In genomic region chr16:81795193-81795592, GRCh38 we compare ENCODE assay signal across 23 cellular contexts. TPM values are rescaled to one million over a fixed set of nuclear protein-coding genes. Genes with fewer than 3 reads are reported as not detected.
DNase-seq lines count a peak whose midpoint lies in the region; ATAC-seq, FAIRE-seq and TF ChIP-seq lines count a peak whose summit lies in the region.
"Had no signal": no experiment of that assay in that cellular context is flagged by ENCODE, and none has a peak within 500 bp of the region (broad histone marks: within the 10 kb centered on the region; RNA-seq: fewer than 3 reads in every experiment).

No MANE protein-coding gene starts in this region.

- DNase-seq in activated CD8-positive, alpha-beta memory T cell treated with anti-CD3 and anti-CD28 coated beads, Interleukin-2, amount 10 ng/mL, durations not matched to agents 7 days and 5 days = no peak
- no peak for DNase-seq in activated CD8-positive, alpha-beta memory T cell treated with anti-CD3 and anti-CD28 coated beads, Interleukin-2, amount 50 U/mL, for 4 hours
- no peak for DNase-seq in H1 (ENCODE audit: low read depth in 1 of 2, low spot score in 2 of 2)
- no peak for DNase-seq in Caco-2
- no peak for DNase-seq in hypothalamus (lab: John Stamatoyannopoulos, UW)
- no peak for DNase-seq in A172 (ENCODE audit: low spot score)
- DNase-seq: DMS79; H7; HFFc6; NCI-H1105 treated with DMSO at 0.1 percent for 48 hours; NCI-H2081; NCI-H2171; NCI-H345; NCI-H524; NCI-H774; NK-92 treated with Interleukin-12 subunit alpha and Interleukin-12 subunit beta, amount 100 ng/mL, for 24 hours; Peyer's patch had no signal

- H3K9me3 Mint-ChIP-seq in activated CD8-positive, alpha-beta memory T cell treated with anti-CD3 and anti-CD28 coated beads, Interleukin-2, amount 10 ng/mL, durations not matched to agents 7 days and 5 days (ENCODE audit: low read depth) = no peaks in the 10 kb centered on the region
- no peaks in the 10 kb centered on the region for H3K9me3 Mint-ChIP-seq in stimulated activated memory B cell treated with anti-CD40 and anti-IgM and Interleukin-4, amounts not matched to agents 10 μg/mL and 1 μg/mL and 100 μg/mL, for 72 hours
- H3K9me3 Mint-ChIP-seq in Caco-2 (ENCODE audit: unreplicated experiment) = no peaks in the 10 kb centered on the region
- H3K9me3 Mint-ChIP-seq: HFFc6 had no signal

- TF ChIP-seq CTCF in OCI-LY1 (IDR thresholded peaks at IDR 0.05; ENCODE audit: low read length) (no peak), H1 (IDR thresholded peaks at IDR 0.05; ENCODE audit: control extremely low read depth in 1 of 3, insufficient read depth in 1 of 3, low read depth in 1 of 3, low read length in 3 of 3) (no peak), Caco-2 (IDR thresholded peaks at IDR 0.05; ENCODE audit: insufficient read depth in 1 of 2, low read depth in 1 of 2, low read length in 1 of 2, severe bottlenecking in 1 of 2, unreplicated experiment in 1 of 2) (no peak)

- no peak for TF ChIP-seq RAD21 in H1 (IDR thresholded peaks at IDR 0.05 in 1 of 2, conservative IDR thresholded peaks at IDR 0.05 in 1 of 2; ENCODE audit: low read depth in 2 of 2, low read length in 2 of 2)

- H3K9ac ChIP-seq in OCI-LY1 (ENCODE audit: low read length) = peak overlapping the region; percentile 61; the same call in 1 of the 2 replicates
- no peak overlapping the region for H3K9ac ChIP-seq in H1 (replicated peaks in 1 of 4; ENCODE audit: extremely low read depth in 1 of 4, low read depth in 3 of 4, low read length in 3 of 4)

- H3K4ac ChIP-seq in H1 (replicated peaks; ENCODE audit: insufficient read length, low read depth, low read length) = no peak overlapping the region

- no peaks in the 10 kb centered on the region for H3K9me2 ChIP-seq in OCI-LY1 (ENCODE audit: low read depth, low read length)

- no peak for TF ChIP-seq EP300 in H1 (IDR thresholded peaks at IDR 0.05; ENCODE audit: borderline replicate concordance in 1 of 2, low read depth in 2 of 2, low read length in 2 of 2)

- BruUV-seq in Caco-2 (replicated peaks; lab: Mats Ljungman, UMichigan) = no TSS peak

- H3K27me3 ChIP-seq in OCI-LY1 (ENCODE audit: insufficient read depth, low read length) = no peaks in the 10 kb centered on the region
- no peaks in the 10 kb centered on the region for H3K27me3 ChIP-seq in H1 (replicated peaks in 1 of 4; ENCODE audit: control insufficient read depth in 3 of 4, extremely low read depth in 1 of 4, insufficient read depth in 3 of 4, low read length in 3 of 4)
- H3K27me3 ChIP-seq in Caco-2 (replicated peaks; ENCODE audit: control insufficient read depth, insufficient read depth, low read length) = no peaks in the 10 kb centered on the region
- H3K27me3 ChIP-seq: Peyer's patch had no signal

- no peak overlapping the region for H2AK5ac ChIP-seq in H1 (ENCODE audit: low read depth, low read length)

- no peaks in the 10 kb centered on the region for H3K23me2 ChIP-seq in H1 (ENCODE audit: low read depth, low read length)

- CTCF ChIA-PET in activated CD8-positive, alpha-beta memory T cell treated with anti-CD3 and anti-CD28 coated beads, Interleukin-2, amount 10 ng/mL, durations not matched to agents 7 days and 5 days (lab: Charles Lee) = interaction anchor here (1.4 to 1.7 kb wide), 2 partner anchors 22 to 78 kb away, joined by 4 read pairs; no protein-coding TSS in a partner anchor
- CTCF ChIA-PET in H1 (lab: Charles Lee; ENCODE audit: partially characterized antibody) (interaction anchor here (1.1 kb wide), 1 partner anchor 61 kb away, joined by 3 read pairs; no protein-coding TSS in a partner anchor), Caco-2 (lab: Charles Lee) (no interaction called here)

- H4K91ac ChIP-seq in H1 (replicated peaks; ENCODE audit: insufficient read length, low read length) = no peak overlapping the region

- H3K9me3 ChIP-seq in OCI-LY1 (ENCODE audit: low read length) (no peaks in the 10 kb centered on the region), H1 (ENCODE audit: insufficient read depth in 2 of 2, low read depth in 1 of 2, low read length in 1 of 2) (no peaks in the 10 kb centered on the region), Caco-2 (no peaks in the 10 kb centered on the region)
- H3K9me3 ChIP-seq: Peyer's patch had no signal

- H2AFZ ChIP-seq in OCI-LY1 (ENCODE audit: low read length) = no peak overlapping the region
- no peak overlapping the region for H2AFZ ChIP-seq in H1 (ENCODE audit: low read length)

- H4K5ac ChIP-seq in H1 (ENCODE audit: insufficient read length, low read depth, low read length) = no peak overlapping the region

- H3K23ac ChIP-seq in H1 (ENCODE audit: insufficient read length) = no peak overlapping the region

- no peak overlapping the region for H2BK20ac ChIP-seq in H1 (ENCODE audit: low read length)

- no peak overlapping the region for H3K14ac ChIP-seq in H1 (ENCODE audit: insufficient read length)

- H2BK15ac ChIP-seq in H1 (ENCODE audit: low read length) = no peak overlapping the region

- H2BK5ac ChIP-seq in H1 (ENCODE audit: low read depth, low read length) = no peak overlapping the region

- no peak for FAIRE-seq in H1 (lab: Jason Lieb, UNC)
- FAIRE-seq: GM18507, HTR-8/SVneo had no signal

- no peak overlapping the region for H4K8ac ChIP-seq in H1 (ENCODE audit: extremely low read depth, insufficient read depth, low read length)

- peaks cover 30% of the 10 kb centered on the region; the same call in 1 of the 2 replicates for H3F3A ChIP-seq in OCI-LY1 (ENCODE audit: insufficient read depth, low read length)

- H3K4me1 Mint-ChIP-seq in activated CD8-positive, alpha-beta memory T cell treated with anti-CD3 and anti-CD28 coated beads, Interleukin-2, amount 10 ng/mL, durations not matched to agents 7 days and 5 days = peaks cover 48% of the 10 kb centered on the region
- peaks cover 92% of the 10 kb centered on the region for H3K4me1 Mint-ChIP-seq in stimulated activated memory B cell treated with anti-CD40 and anti-IgM and Interleukin-4, amounts not matched to agents 10 μg/mL and 1 μg/mL and 100 μg/mL, for 72 hours
- no peaks in the 10 kb centered on the region for H3K4me1 Mint-ChIP-seq in Caco-2 (ENCODE audit: low read depth, unreplicated experiment)

- peak overlapping the region; percentile 30 for H3K27ac Mint-ChIP-seq in activated CD8-positive, alpha-beta memory T cell treated with anti-CD3 and anti-CD28 coated beads, Interleukin-2, amount 10 ng/mL, durations not matched to agents 7 days and 5 days
- H3K27ac Mint-ChIP-seq in stimulated activated memory B cell treated with anti-CD40 and anti-IgM and Interleukin-4, amounts not matched to agents 10 μg/mL and 1 μg/mL and 100 μg/mL, for 72 hours = peak overlapping the region; percentile 91
- no peak overlapping the region for H3K27ac Mint-ChIP-seq in Caco-2 (ENCODE audit: unreplicated experiment)
- H3K27ac Mint-ChIP-seq: HFFc6 had no signal

- TF ChIP-seq POLR2A in H1 (IDR thresholded peaks at IDR 0.05; ENCODE audit: control extremely low read depth in 1 of 2, low read depth in 2 of 2, low read length in 2 of 2) = no peak

- H3K4me1 ChIP-seq in OCI-LY1 (ENCODE audit: insufficient read depth, low read length, severe bottlenecking) (peaks cover 91% of the 10 kb centered on the region), H1 (replicated peaks in 1 of 4; ENCODE audit: control insufficient read depth in 3 of 4, insufficient read depth in 4 of 4, low read length in 3 of 4) (peaks cover 0 to 5% (median 2%) of the 10 kb centered on the region in 4 experiments; a peak in 2 of 7 replicates), Caco-2 (no peaks in the 10 kb centered on the region)

- H3K27ac ChIP-seq in OCI-LY1 (ENCODE audit: low read depth, low read length, poor library complexity, severe bottlenecking) = peak overlapping the region; percentile 99
- no peak overlapping the region for H3K27ac ChIP-seq in H1 (ENCODE audit: low read depth, low read length)
- H3K27ac ChIP-seq: 22Rv1 had no signal

- POLR2A ChIA-PET in H1 (lab: Charles Lee; ENCODE audit: partially characterized antibody) (no interaction called here), Caco-2 (lab: Charles Lee) (no interaction called here)

- H3K79me1 ChIP-seq in H1 (ENCODE audit: low read depth, low read length) = no peaks in the 10 kb centered on the region

- peaks cover 100% of the 10 kb centered on the region for H3K79me2 ChIP-seq in OCI-LY1 (ENCODE audit: insufficient read depth, low read length)
- H3K79me2 ChIP-seq in H1 (ENCODE audit: control insufficient read depth in 1 of 2, insufficient read depth in 2 of 2, low read length in 2 of 2) = no peaks in the 10 kb centered on the region

- no peak overlapping the region for H3K56ac ChIP-seq in H1 (replicated peaks; ENCODE audit: insufficient read length, low read depth, low read length)

- H3K4me2 ChIP-seq in OCI-LY1 (ENCODE audit: low read length) (peak overlapping the region; percentile 73), H1 (ENCODE audit: insufficient read depth in 1 of 2, low read depth in 2 of 2, low read length in 2 of 2) (no peak overlapping the region)

- 100% methylated on average over 3 of the region's 3 CpGs; no CpG with 5 or more reads in 1 of the 2 experiments for WGBS in H1 (ENCODE audit: extremely low coverage in 1 of 2, insufficient coverage in 1 of 2, insufficient read length in 1 of 2, insufficient replicate concordance in 2 of 2, low coverage in 1 of 2, low lambda C conversion rate in 2 of 2, missing lambda C conversion rate in 1 of 2), 2 experiments

- H3K27me3 Mint-ChIP-seq in activated CD8-positive, alpha-beta memory T cell treated with anti-CD3 and anti-CD28 coated beads, Interleukin-2, amount 10 ng/mL, durations not matched to agents 7 days and 5 days = no peaks in the 10 kb centered on the region
- H3K27me3 Mint-ChIP-seq in stimulated activated memory B cell treated with anti-CD40 and anti-IgM and Interleukin-4, amounts not matched to agents 10 μg/mL and 1 μg/mL and 100 μg/mL, for 72 hours = no peaks in the 10 kb centered on the region
- H3K27me3 Mint-ChIP-seq in Caco-2 (ENCODE audit: insufficient read depth, unreplicated experiment) = no peaks in the 10 kb centered on the region

- intact Hi-C loops in Caco-2 (cut with micrococcal nuclease; ENCODE audit: unreplicated experiment) = loop anchor here (5.0 kb wide), 1 partner anchor 77 kb away; no protein-coding TSS in a partner anchor

- H2BK12ac ChIP-seq in H1 (ENCODE audit: low read depth, low read length) = no peak overlapping the region

- no peak overlapping the region for H2BK120ac ChIP-seq in H1 (replicated peaks; ENCODE audit: low read depth, low read length)

- ATAC-seq in activated CD8-positive, alpha-beta memory T cell treated with anti-CD3 and anti-CD28 coated beads, Interleukin-2, amount 10 ng/mL, durations not matched to agents 7 days and 5 days = no peak
- ATAC-seq in stimulated activated memory B cell treated with anti-CD40 and anti-IgM and Interleukin-4, amounts not matched to agents 10 μg/mL and 1 μg/mL and 100 μg/mL, for 72 hours = no peak
- ATAC-seq: SK-N-SH treated with all-trans-retinoic acid at 6 μM for 48 hours had no signal

- H3K4me3 Mint-ChIP-seq in activated CD8-positive, alpha-beta memory T cell treated with anti-CD3 and anti-CD28 coated beads, Interleukin-2, amount 10 ng/mL, durations not matched to agents 7 days and 5 days = no peak overlapping the region
- no peak overlapping the region for H3K4me3 Mint-ChIP-seq in stimulated activated memory B cell treated with anti-CD40 and anti-IgM and Interleukin-4, amounts not matched to agents 10 μg/mL and 1 μg/mL and 100 μg/mL, for 72 hours
- H3K4me3 Mint-ChIP-seq in Caco-2 (ENCODE audit: unreplicated experiment) = no peak overlapping the region
- H3K4me3 Mint-ChIP-seq: HFFc6 had no signal

- peaks cover 40% of the 10 kb centered on the region for H3K36me3 Mint-ChIP-seq in activated CD8-positive, alpha-beta memory T cell treated with anti-CD3 and anti-CD28 coated beads, Interleukin-2, amount 10 ng/mL, durations not matched to agents 7 days and 5 days
- peaks cover 63% of the 10 kb centered on the region for H3K36me3 Mint-ChIP-seq in stimulated activated memory B cell treated with anti-CD40 and anti-IgM and Interleukin-4, amounts not matched to agents 10 μg/mL and 1 μg/mL and 100 μg/mL, for 72 hours
- H3K36me3 Mint-ChIP-seq in Caco-2 (ENCODE audit: insufficient read depth, unreplicated experiment) = no peaks in the 10 kb centered on the region

- H3K36me3 ChIP-seq in OCI-LY1 (ENCODE audit: insufficient read depth, low read length) = peaks cover 96% of the 10 kb centered on the region
- no peaks in the 10 kb centered on the region for H3K36me3 ChIP-seq in H1 (ENCODE audit: control insufficient read depth in 2 of 4, insufficient read depth in 4 of 4, low read length in 3 of 4)
- H3K36me3 ChIP-seq in Caco-2 (ENCODE audit: control insufficient read depth, insufficient read depth, low read length) = no peaks in the 10 kb centered on the region
- H3K36me3 ChIP-seq: Peyer's patch had no signal

- H3K18ac ChIP-seq in H1 (ENCODE audit: extremely low read depth, low read length) = no peak overlapping the region

- H3K4me3 ChIP-seq in OCI-LY1 (ENCODE audit: low read depth, low read length, poor library complexity, severe bottlenecking) (peak overlapping the region; percentile 43), H1 (ENCODE audit: extremely low read depth in 1 of 4, insufficient read depth in 2 of 4, low read depth in 3 of 4, low read length in 4 of 4) (no peak overlapping the region), Caco-2 (ENCODE audit: low read depth, low read length) (no peak overlapping the region)
- H3K4me3 ChIP-seq: Peyer's patch had no signal

- H4K20me1 ChIP-seq in OCI-LY1 (ENCODE audit: insufficient read depth, low read length) (no peaks in the 10 kb centered on the region), H1 (replicated peaks in 1 of 2; ENCODE audit: control insufficient read depth in 1 of 2, insufficient read depth in 2 of 2, low read length in 2 of 2) (no peaks in the 10 kb centered on the region)

RNA-seq across cellular contexts. Expression of gene PLCG2, which starts 16.1 kb away (rescaled TPM):
- 10 to 100 TPM; 62.5 to 80.2 TPM for total RNA-seq in activated CD8-positive, alpha-beta memory T cell treated with anti-CD3 and anti-CD28 coated beads, Interleukin-2, amount 10 ng/mL, durations not matched to agents 7 days and 5 days
- total RNA-seq in H1 (2021; fragmentation: NEBNext Ultra II Directional; extraction: Animal tissue kit (Norgen Biotek cat#: 25700)) = 5.6 and 6.9 TPM in 2 replicates
- polyA plus RNA-seq in H1 (2011; rRNA removed) = 6.1 and 7.5 TPM in 2 replicates
- polyA plus RNA-seq in H1 (2011; cell fraction: cytosol; rRNA removed) = 8.9 TPM
- polyA plus RNA-seq in H1 (2011; cell fraction: nucleus; rRNA removed) = 20.7 TPM
- polyA plus RNA-seq in H1 (2012, experiment 1 of 2) = 4.6 to 7.2 TPM (median 5.9 TPM) in 4 replicates
- 0.89 TPM for polyA plus RNA-seq in H1 (2012, experiment 2 of 2)
- polyA plus RNA-seq in H1 (2013, experiment 1 of 2) = 2.1 TPM
- 1.8 TPM for polyA plus RNA-seq in H1 (2013, experiment 2 of 2)
- 19.9 and 20.7 TPM in 2 replicates for polyA minus RNA-seq in H1 (2011; rRNA and poly(A)+ RNA removed)
- 9.5 TPM for polyA minus RNA-seq in H1 (2011; cell fraction: cytosol; rRNA and poly(A)+ RNA removed)
- polyA minus RNA-seq in H1 (2011; cell fraction: nucleus; rRNA and poly(A)+ RNA removed) = 28.3 TPM
- 10.3 and 14.4 TPM in 2 replicates for total RNA-seq in Caco-2 (2022)
- 3.8 and 3.9 TPM in 2 replicates for total RNA-seq in A172 (2014; rRNA removed; shearing (Covaris generic))
